Comparison of ENCODE assay signal across 7 cellular contexts in the genomic region with DNA sequence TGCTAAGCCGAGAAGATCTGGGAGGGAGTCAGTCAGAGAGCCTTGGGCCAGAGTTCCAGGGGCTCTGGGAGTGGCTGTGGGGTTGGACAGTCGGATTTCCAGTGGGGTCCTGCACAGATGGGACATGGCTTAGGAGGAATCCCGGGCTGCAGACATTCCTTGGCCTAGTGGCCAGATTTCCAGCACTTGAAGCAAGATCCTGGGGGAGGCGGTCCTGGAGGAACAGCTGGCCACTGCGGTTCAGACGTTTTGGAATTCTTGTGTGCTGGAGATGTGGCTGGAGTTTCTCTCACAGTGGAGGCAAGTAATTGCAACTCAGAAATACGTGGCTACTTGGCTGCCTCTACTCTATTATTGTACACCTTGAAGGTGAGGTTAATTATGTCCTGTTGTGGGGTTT.
DNase-seq lines count a peak whose midpoint lies in the region; TF ChIP-seq lines count a peak whose summit lies in the region.
"Not testable (repeated sequence)": the region's sequence is repeated elsewhere in the genome, so short reads cannot be mapped to it uniquely, and the experiment has no call there.

No MANE protein-coding gene starts in this region.

- H3K79me1 ChIP-seq in mesenchymal stem cell (replicated peaks; ENCODE audit: low read length, poor library complexity, severe bottlenecking): not testable (repeated sequence)

- H3K23ac ChIP-seq in mesenchymal stem cell (ENCODE audit: low read length in 2 of 2): not testable (repeated sequence)

- not testable (repeated sequence) for H3K27ac ChIP-seq in mesenchymal stem cell (ENCODE audit: low read length, poor library complexity, severe bottlenecking); sigmoid colon
- peak overlapping the region; percentile 35 for H3K27ac ChIP-seq in smooth muscle cell (ENCODE audit: low read depth)

- H4K20me1 ChIP-seq in smooth muscle cell (ENCODE audit: low read depth): not testable (repeated sequence)

- not testable (repeated sequence) for H2BK12ac ChIP-seq in mesenchymal stem cell (ENCODE audit: low read length in 2 of 2)

- H4K91ac ChIP-seq in mesenchymal stem cell (ENCODE audit: low read length): not testable (repeated sequence)

- not testable (repeated sequence) for H3K27me3 ChIP-seq in mesenchymal stem cell (ENCODE audit: control insufficient read depth in 1 of 2, insufficient read depth in 1 of 2, low read length in 2 of 2); sigmoid colon; smooth muscle cell (ENCODE audit: low read depth)

- not testable (repeated sequence) for H3K4ac ChIP-seq in mesenchymal stem cell (ENCODE audit: low read depth in 1 of 2, low read length in 2 of 2)

- TF ChIP-seq CTCF in AG10803 (conservative IDR thresholded peaks at IDR 0.05; ENCODE audit: low read length); fibroblast of the aortic adventitia (IDR thresholded peaks at IDR 0.05; ENCODE audit: insufficient read depth, low read length); sigmoid colon (IDR thresholded peaks at IDR 0.05); smooth muscle cell (IDR thresholded peaks at IDR 0.05; ENCODE audit: borderline replicate concordance, insufficient read depth, poor library complexity, severe bottlenecking): not testable (repeated sequence)

- not testable (repeated sequence) for TF ChIP-seq EP300 in sigmoid colon (IDR thresholded peaks at IDR 0.05)

- H2BK120ac ChIP-seq in mesenchymal stem cell (ENCODE audit: low read depth, low read length): not testable (repeated sequence)

- not testable (repeated sequence) for H2BK15ac ChIP-seq in mesenchymal stem cell (ENCODE audit: low read depth, poor library complexity, severe bottlenecking)

- not testable (repeated sequence) for H4K8ac ChIP-seq in mesenchymal stem cell (ENCODE audit: low read length)

- H3K4me3 ChIP-seq in AG10803 (ENCODE audit: low read length); fibroblast of the aortic adventitia (ENCODE audit: low read depth, low read length); mesenchymal stem cell (ENCODE audit: insufficient read depth in 1 of 2, low read depth in 1 of 2, low read length in 2 of 2); sigmoid colon; smooth muscle cell: not testable (repeated sequence)

- not testable (repeated sequence) for H3K9me3 ChIP-seq in mesenchymal stem cell (ENCODE audit: control insufficient read depth, low read length); sigmoid colon; smooth muscle cell (replicated peaks; ENCODE audit: low read depth)

- H2AFZ ChIP-seq in mesenchymal stem cell (ENCODE audit: low read depth, low read length); smooth muscle cell (ENCODE audit: low read depth): not testable (repeated sequence)

- DNase-seq in AG10803 (ENCODE audit: low read depth) (peak; percentile 39), LHCN-M2 (ENCODE audit: low read depth) (peak; percentile 78), amniotic epithelial cell (ENCODE audit: low read depth) (peak; percentile 42), fibroblast of the aortic adventitia (ENCODE audit: low read depth) (peak; percentile 10), mesenchymal stem cell (peak; percentile 65), sigmoid colon (peak; percentile 70)
- DNase-seq in smooth muscle cell (lab: John Stamatoyannopoulos, UW; ENCODE audit: unreplicated experiment): not testable (repeated sequence)

- H3F3A ChIP-seq in smooth muscle cell (ENCODE audit: low read depth): not testable (repeated sequence)

- H3K79me2 ChIP-seq in smooth muscle cell (ENCODE audit: low read depth): not testable (repeated sequence)

- intact Hi-C loops in sigmoid colon (cut with DNase I): not testable (repeated sequence)

- 65% methylated on average over 7 of the region's 7 CpGs for WGBS in mesenchymal stem cell
- 48 to 59% methylated on average over 7 of the region's 7 CpGs for WGBS in sigmoid colon, 2 donors
- WGBS in smooth muscle cell (ENCODE audit: low lambda C conversion rate): 50% methylated on average over 7 of the region's 7 CpGs

- H3K14ac ChIP-seq in mesenchymal stem cell (ENCODE audit: low read length in 2 of 2): not testable (repeated sequence)

- not testable (repeated sequence) for H3K4me2 ChIP-seq in mesenchymal stem cell (ENCODE audit: low read length, poor library complexity, severe bottlenecking); smooth muscle cell

- not testable (repeated sequence) for H3K18ac ChIP-seq in mesenchymal stem cell (ENCODE audit: low read depth in 1 of 2, low read length in 2 of 2)

- H3K36me3 ChIP-seq in mesenchymal stem cell (ENCODE audit: control insufficient read depth in 1 of 2, insufficient read depth in 2 of 2, low read depth in 1 of 2, low read length in 2 of 2); sigmoid colon; smooth muscle cell (ENCODE audit: low read depth): not testable (repeated sequence)

- not testable (repeated sequence) for H3K9ac ChIP-seq in mesenchymal stem cell (ENCODE audit: low read length); smooth muscle cell (ENCODE audit: low read depth)

- not testable (repeated sequence) for TF ChIP-seq POLR2A in sigmoid colon (IDR thresholded peaks at IDR 0.05)

- H3K4me1 ChIP-seq in mesenchymal stem cell (ENCODE audit: control insufficient read depth, insufficient read depth, low read depth, low read length); sigmoid colon; smooth muscle cell (ENCODE audit: low read depth): not testable (repeated sequence)

- not testable (repeated sequence) for H2BK5ac ChIP-seq in mesenchymal stem cell (ENCODE audit: low read depth, low read length, poor library complexity, severe bottlenecking)

- H2AK5ac ChIP-seq in mesenchymal stem cell (ENCODE audit: low read length, severe bottlenecking): not testable (repeated sequence)
